ENCODE assay signal across 12 cellular contexts in the genomic region with DNA sequence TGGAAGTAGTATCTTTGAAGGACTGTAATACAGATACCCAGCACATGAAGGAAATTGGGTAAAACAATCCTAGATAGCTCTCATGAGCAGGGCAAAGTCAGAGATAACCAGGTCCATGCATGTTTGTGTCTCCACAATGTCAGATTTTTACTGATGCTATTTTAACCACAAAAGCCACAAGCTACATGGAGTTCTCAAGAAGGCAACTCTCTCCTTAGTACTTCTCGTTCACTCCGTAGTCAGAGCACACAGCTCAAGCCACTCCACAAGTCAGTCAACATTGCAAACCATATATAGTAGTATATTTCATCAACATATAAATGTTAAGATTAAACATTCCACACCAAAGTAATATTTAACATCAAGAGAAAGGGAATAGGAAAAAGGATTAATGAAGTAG.
DNase-seq lines count a peak whose midpoint lies in the region; ATAC-seq, FAIRE-seq and TF ChIP-seq lines count a peak whose summit lies in the region.
"Had no signal": no experiment of that assay in that cellular context is flagged by ENCODE, and none has a peak within 500 bp of the region (broad histone marks: within the 10 kb centered on the region; RNA-seq: fewer than 3 reads in every experiment).

No MANE protein-coding gene starts in this region.

- CTCF ChIA-PET in activated CD4-positive, alpha-beta T cell treated with anti-CD3 and anti-CD28 coated beads for 36 hours (lab: Charles Lee) = interaction anchor here (0.7 to 2.4 kb wide), 6 partner anchors 9 to 383 kb away, joined by 3 to 6 read pairs (median 3); no protein-coding TSS in a partner anchor

- no peak overlapping the region for H2AFZ ChIP-seq in OCI-LY1 (ENCODE audit: low read length)
- no peak overlapping the region for H2AFZ ChIP-seq in astrocyte (ENCODE audit: low read depth, low read length)

- H3K27ac Mint-ChIP-seq in activated CD4-positive, alpha-beta T cell treated with anti-CD3 and anti-CD28 coated beads for 36 hours = peak overlapping the region; percentile 77
- peak overlapping the region; percentile 99 for H3K27ac Mint-ChIP-seq in astrocyte (ENCODE audit: unreplicated experiment)
- peak overlapping the region in 7 of 10 donors; percentile 1 to 79 (median 45) for H3K27ac Mint-ChIP-seq in naive thymus-derived CD8-positive, alpha-beta T cell

- H3K9me2 ChIP-seq in OCI-LY1 (ENCODE audit: low read depth, low read length) = no peaks in the 10 kb centered on the region

- no peak overlapping the region for H3K27ac ChIP-seq in OCI-LY1 (ENCODE audit: low read depth, low read length, poor library complexity, severe bottlenecking)
- peak overlapping the region; percentile 27 for H3K27ac ChIP-seq in astrocyte (ENCODE audit: low read depth, low read length)
- H3K27ac ChIP-seq: A549 had no signal

- no peak for FAIRE-seq in astrocyte (lab: Jason Lieb, UNC)
- FAIRE-seq: A549 had no signal

- no peaks in the 10 kb centered on the region for H3K9me3 ChIP-seq in OCI-LY1 (ENCODE audit: low read length)
- H3K9me3 ChIP-seq in astrocyte (ENCODE audit: insufficient read depth, low read depth, low read length) = no peaks in the 10 kb centered on the region
- H3K9me3 ChIP-seq: A549 had no signal

- POLR2A ChIA-PET in activated CD4-positive, alpha-beta T cell treated with anti-CD3 and anti-CD28 coated beads for 36 hours (lab: Charles Lee) = interaction anchor here (0.8 kb wide), 1 partner anchor 128 kb away, joined by 3 read pairs; no protein-coding TSS in a partner anchor
- POLR2A ChIA-PET in naive thymus-derived CD8-positive, alpha-beta T cell (lab: Charles Lee) = no interaction called here

- TF ChIP-seq CTCF in OCI-LY1 (IDR thresholded peaks at IDR 0.05; ENCODE audit: low read length) = no peak
- TF ChIP-seq CTCF in astrocyte (IDR thresholded peaks at IDR 0.05; ENCODE audit: insufficient read depth, low read depth, low read length) = no peak

- peak overlapping the region; percentile 44 for H3K4me3 Mint-ChIP-seq in activated CD4-positive, alpha-beta T cell treated with anti-CD3 and anti-CD28 coated beads for 36 hours
- peak overlapping the region; percentile 43 for H3K4me3 Mint-ChIP-seq in astrocyte (ENCODE audit: unreplicated experiment)
- peak overlapping the region; percentile 37 to 88 (median 60) for H3K4me3 Mint-ChIP-seq in naive thymus-derived CD8-positive, alpha-beta T cell

- ATAC-seq in activated CD4-positive, alpha-beta T cell treated with anti-CD3 and anti-CD28 coated beads for 36 hours = peak; percentile 48
- peak; percentile 41 to 52 for ATAC-seq in naive thymus-derived CD8-positive, alpha-beta T cell
- ATAC-seq: A549 had no signal

- H3K9ac ChIP-seq in OCI-LY1 (ENCODE audit: low read length) (no peak overlapping the region), astrocyte (ENCODE audit: low read length) (no peak overlapping the region)

- no peaks in the 10 kb centered on the region for H3K36me3 ChIP-seq in OCI-LY1 (ENCODE audit: insufficient read depth, low read length)
- no peaks in the 10 kb centered on the region for H3K36me3 ChIP-seq in astrocyte (ENCODE audit: insufficient read depth, low read length)

- H4K20me1 ChIP-seq in OCI-LY1 (ENCODE audit: insufficient read depth, low read length) = no peaks in the 10 kb centered on the region
- no peaks in the 10 kb centered on the region for H4K20me1 ChIP-seq in astrocyte (ENCODE audit: insufficient read depth, low read length)

- no peaks in the 10 kb centered on the region for H3K79me2 ChIP-seq in OCI-LY1 (ENCODE audit: insufficient read depth, low read length)
- no peaks in the 10 kb centered on the region for H3K79me2 ChIP-seq in astrocyte (ENCODE audit: insufficient read depth, low read length)

- H3K27me3 ChIP-seq in OCI-LY1 (ENCODE audit: insufficient read depth, low read length) (no peaks in the 10 kb centered on the region), astrocyte (ENCODE audit: insufficient read depth, low read length) (no peaks in the 10 kb centered on the region)

- H3F3A ChIP-seq in OCI-LY1 (ENCODE audit: insufficient read depth, low read length) = no peaks in the 10 kb centered on the region

- DNase-seq in activated CD4-positive, alpha-beta T cell treated with anti-CD3 and anti-CD28 coated beads for 36 hours = no peak
- DNase-seq in activated CD4-positive, alpha-beta T cell treated with anti-CD3 and anti-CD28 coated beads for 48 hours = no peak
- DNase-seq in astrocyte (ENCODE audit: low read depth) = peak; percentile 80
- peak in 3 of 10 donors; percentile 5 to 20 (median 19) for DNase-seq in naive thymus-derived CD8-positive, alpha-beta T cell
- DNase-seq in NCI-H526 treated with DMSO at 0.1 percent for 48 hours (lab: John Stamatoyannopoulos, UW) = no peak
- DNase-seq in UCSD-AML1 (lab: John Stamatoyannopoulos, UW; ENCODE audit: unreplicated experiment) = no peak
- DNase-seq in SK-N-DZ (ENCODE audit: low spot score) = no peak
- DNase-seq: NCI-H1092 treated with DMSO at 0.1 percent for 48 hours; posterior cingulate gyrus; stimulated activated CD4-positive, alpha-beta T cell treated with anti-CD3 and anti-CD28 coated beads, Interleukin-2, amount 100 ng/mL, for 24 hours had no signal

- no peaks in the 10 kb centered on the region for H3K27me3 Mint-ChIP-seq in activated CD4-positive, alpha-beta T cell treated with anti-CD3 and anti-CD28 coated beads for 36 hours
- H3K27me3 Mint-ChIP-seq in astrocyte (ENCODE audit: low read depth, unreplicated experiment) = no peaks in the 10 kb centered on the region
- no peaks in the 10 kb centered on the region for H3K27me3 Mint-ChIP-seq in naive thymus-derived CD8-positive, alpha-beta T cell

- H3K4me3 ChIP-seq in OCI-LY1 (ENCODE audit: low read depth, low read length, poor library complexity, severe bottlenecking) = no peak overlapping the region
- H3K4me3 ChIP-seq in astrocyte (ENCODE audit: insufficient read depth, low read depth, low read length) = no peak overlapping the region
- H3K4me3 ChIP-seq: A549 had no signal

- no peaks in the 10 kb centered on the region for H3K9me3 Mint-ChIP-seq in activated CD4-positive, alpha-beta T cell treated with anti-CD3 and anti-CD28 coated beads for 36 hours (ENCODE audit: low read depth)
- H3K9me3 Mint-ChIP-seq in astrocyte (ENCODE audit: unreplicated experiment) = no peaks in the 10 kb centered on the region
- H3K9me3 Mint-ChIP-seq in naive thymus-derived CD8-positive, alpha-beta T cell = no peaks in the 10 kb centered on the region

- H3K4me1 ChIP-seq in OCI-LY1 (ENCODE audit: insufficient read depth, low read length, severe bottlenecking) = peaks cover 18% of the 10 kb centered on the region
- peaks cover 33% of the 10 kb centered on the region for H3K4me1 ChIP-seq in astrocyte (ENCODE audit: insufficient read depth, low read length)

- intact Hi-C loops in activated CD4-positive, alpha-beta T cell treated with anti-CD3 and anti-CD28 coated beads for 36 hours (cut with DNase I, micrococcal nuclease) = no loop called here

- no peaks in the 10 kb centered on the region for H3K36me3 Mint-ChIP-seq in activated CD4-positive, alpha-beta T cell treated with anti-CD3 and anti-CD28 coated beads for 36 hours (ENCODE audit: low read depth)
- no peaks in the 10 kb centered on the region for H3K36me3 Mint-ChIP-seq in astrocyte (ENCODE audit: low read depth, unreplicated experiment)
- no peaks in the 10 kb centered on the region for H3K36me3 Mint-ChIP-seq in naive thymus-derived CD8-positive, alpha-beta T cell

- H3K4me1 Mint-ChIP-seq in activated CD4-positive, alpha-beta T cell treated with anti-CD3 and anti-CD28 coated beads for 36 hours = peaks cover 45% of the 10 kb centered on the region
- H3K4me1 Mint-ChIP-seq in astrocyte (ENCODE audit: low read depth, unreplicated experiment) = peaks cover 46% of the 10 kb centered on the region
- H3K4me1 Mint-ChIP-seq in naive thymus-derived CD8-positive, alpha-beta T cell = peaks cover 16 to 30% (median 21%) of the 10 kb centered on the region in 4 donors

- H3K4me2 ChIP-seq in OCI-LY1 (ENCODE audit: low read length) (peak overlapping the region; percentile 51; the same call in 1 of the 2 replicates), astrocyte (ENCODE audit: low read length) (peak overlapping the region; percentile 20)
- H3K4me2 ChIP-seq: A549 had no signal

Comparison
In these comparisons a context has a peak if more than half of its experiments do, and no peak if none do; other contexts are left out.
1. H3K27ac Mint-ChIP-seq: peak in every context shown above with its lines; median percentile 99 in astrocyte; 77 in activated CD4-positive, alpha-beta T cell treated with anti-CD3 and anti-CD28 coated beads for 36 hours; 45 in naive thymus-derived CD8-positive, alpha-beta T cell.